In the genomic region with DNA sequence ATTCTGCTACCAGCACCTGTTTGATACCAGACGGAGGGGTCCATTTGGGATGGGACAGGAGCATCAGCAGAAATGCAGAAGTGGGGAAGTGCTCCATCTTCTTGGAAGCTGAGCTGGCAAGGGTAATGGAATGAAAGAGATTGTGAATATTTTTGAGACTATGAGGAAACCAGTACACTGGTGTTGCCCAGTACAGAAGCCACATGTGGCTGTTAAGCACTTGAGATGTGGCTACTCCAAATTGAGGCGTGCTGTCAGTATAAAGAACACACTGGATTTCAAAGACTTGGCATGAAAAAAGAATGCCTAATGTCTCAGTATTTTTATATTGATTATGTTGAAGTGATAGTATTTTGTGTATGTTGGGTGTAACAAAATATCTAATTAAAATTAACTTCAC, we compare ENCODE assay signal across 19 cellular contexts.
"Had no signal": no experiment of that assay in that cellular context is flagged by ENCODE, and none has a peak within 500 bp of the region (broad histone marks: within the 10 kb centered on the region; RNA-seq: fewer than 3 reads in every experiment).

No MANE protein-coding gene starts in this region.

- ATAC-seq: effector memory CD8-positive, alpha-beta T cell; naive thymus-derived CD8-positive, alpha-beta T cell; stimulated activated memory B cell treated with anti-CD40 and anti-IgM and Interleukin-4, amounts not matched to agents 10 μg/mL and 1 μg/mL and 100 μg/mL, for 72 hours had no signal

- H3K27me3 ChIP-seq: left lung, pancreas, spleen, tibial artery, upper lobe of left lung, vagina had no signal

- H3K4me1 ChIP-seq: tibial artery had no signal

- H2AFZ ChIP-seq: neural progenitor cell had no signal

- H3K9me3 ChIP-seq: left lung, pancreas, spleen, tibial artery, upper lobe of left lung, vagina had no signal

- H3K27ac ChIP-seq: neural progenitor cell, pancreas, tibial artery, upper lobe of left lung had no signal

- H3K36me3 ChIP-seq: neural progenitor cell, pancreas had no signal

- H3K9ac ChIP-seq: neural progenitor cell had no signal

- H3K4me3 ChIP-seq: left lung, lung, neural progenitor cell, pancreas, spleen, tibial artery, upper lobe of left lung, vagina had no signal

- DNase-seq: cerebellar nuclear complex; effector memory CD8-positive, alpha-beta T cell; left lung; mesendoderm; naive thymus-derived CD8-positive, alpha-beta T cell; nucleus accumbens; pancreas; spleen; stimulated activated CD4-positive, alpha-beta T cell treated with anti-CD3 and anti-CD28 coated beads, Interleukin-15, amount 100 ng/mL, for 24 hours; stimulated activated CD4-positive, alpha-beta T cell treated with anti-CD3 and anti-CD28 coated beads, Interleukin-1b, Interleukin-23, amount 100 ng/mL, for 48 hours; stimulated activated CD4-positive, alpha-beta T cell treated with anti-CD3 and anti-CD28 coated beads, Interleukin-4, amount 100 ng/mL, for 24 hours; tibial artery; upper lobe of left lung had no signal

- FAIRE-seq: colon, frontal cortex, pancreas had no signal
